Comparison of ENCODE assay signal across 15 cellular contexts in the genomic region with DNA sequence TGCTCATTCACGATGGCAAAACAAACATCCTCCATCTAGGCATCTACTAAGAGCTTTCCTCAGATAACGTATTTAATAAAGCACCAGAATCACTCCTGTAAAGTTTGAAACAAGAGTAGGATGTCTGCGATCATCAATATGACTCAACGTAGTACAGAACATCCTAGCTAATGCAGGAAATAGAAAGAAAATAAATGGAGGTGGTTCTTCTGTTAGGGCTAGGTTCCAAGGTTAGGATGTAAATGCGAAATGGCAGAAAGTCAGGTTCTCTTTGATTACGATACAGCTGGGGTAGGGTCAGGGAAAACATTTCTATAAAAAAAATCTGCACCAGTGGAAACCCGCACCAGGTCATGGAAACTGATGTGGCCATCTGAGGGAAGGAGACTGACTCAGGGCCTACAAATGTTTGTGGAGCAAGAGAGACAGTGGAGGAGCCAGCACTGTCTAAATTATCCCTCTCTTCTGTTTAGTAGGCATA. TPM values are rescaled to one million over a fixed set of nuclear protein-coding genes. Genes with fewer than 3 reads are reported as not detected.
DNase-seq lines count a peak whose midpoint lies in the region; ATAC-seq and TF ChIP-seq lines count a peak whose summit lies in the region.
"Had no signal": no experiment of that assay in that cellular context is flagged by ENCODE, and none has a peak within 500 bp of the region (broad histone marks: within the 10 kb centered on the region; RNA-seq: fewer than 3 reads in every experiment).

No MANE protein-coding gene starts in this region.

- H3K4me1 ChIP-seq in vagina (peaks cover 80% of the 10 kb centered on the region), upper lobe of right lung (peaks cover 35% of the 10 kb centered on the region)

- H3K27ac ChIP-seq in vagina (peak overlapping the region; percentile 17), upper lobe of right lung (no peak overlapping the region)
- H3K27ac ChIP-seq: BLaER1 treated with 17β-estradiol and CSF1 and Interleukin-3, amounts not matched to agents 10 nM and 100 nM had no signal

- no peaks in the 10 kb centered on the region for H3K27me3 Mint-ChIP-seq in stimulated activated naive CD8-positive, alpha-beta T cell treated with anti-CD3 and anti-CD28 coated beads, Interleukin-15, Interleukin-2, amounts not matched to agents 100 ng/mL and 50 ng/mL, for 24 hours
- H3K27me3 Mint-ChIP-seq in activated T-helper 17 cell treated with anti-CD3 and anti-CD28 coated beads, Interleukin-2, amount 50 U/mL, for 72 hours: no peaks in the 10 kb centered on the region

- DNase-seq in stimulated activated naive CD8-positive, alpha-beta T cell treated with anti-CD3 and anti-CD28 coated beads, Interleukin-15, Interleukin-2, amounts not matched to agents 100 U/mL and 50 U/mL, for 24 hours: no peak
- DNase-seq in foreskin fibroblast (peak; percentile 32 to 61), vagina (ENCODE audit: extremely low spot score in 2 of 2) (no peak), upper lobe of right lung (no peak), iPS-NIHi7 (ENCODE audit: extremely low spot score) (no peak), LoVo (ENCODE audit: low spot score) (no peak)
- DNase-seq: central memory CD4-positive, alpha-beta T cell; foreskin melanocyte; left cardiac atrium; NCI-H1048; NCI-H446 treated with DMSO at 0.1 percent for 48 hours; nucleus accumbens had no signal

- TF ChIP-seq CTCF in foreskin fibroblast (IDR thresholded peaks at IDR 0.05; ENCODE audit: low read depth, low read length) (no peak), vagina (IDR thresholded peaks at IDR 0.05) (no peak), upper lobe of right lung (IDR thresholded peaks at IDR 0.05) (no peak)

- no peaks in the 10 kb centered on the region for H3K9me3 Mint-ChIP-seq in stimulated activated naive CD8-positive, alpha-beta T cell treated with anti-CD3 and anti-CD28 coated beads, Interleukin-15, Interleukin-2, amounts not matched to agents 100 ng/mL and 50 ng/mL, for 24 hours
- peaks cover 3% of the 10 kb centered on the region for H3K9me3 Mint-ChIP-seq in activated T-helper 17 cell treated with anti-CD3 and anti-CD28 coated beads, Interleukin-2, amount 50 U/mL, for 72 hours

- peak overlapping the region; percentile 37 for H3K4me3 Mint-ChIP-seq in stimulated activated naive CD8-positive, alpha-beta T cell treated with anti-CD3 and anti-CD28 coated beads, Interleukin-15, Interleukin-2, amounts not matched to agents 100 ng/mL and 50 ng/mL, for 24 hours
- peak overlapping the region; percentile 80 for H3K4me3 Mint-ChIP-seq in activated T-helper 17 cell treated with anti-CD3 and anti-CD28 coated beads, Interleukin-2, amount 50 U/mL, for 72 hours

- peaks cover 94% of the 10 kb centered on the region for H3K4me1 Mint-ChIP-seq in stimulated activated naive CD8-positive, alpha-beta T cell treated with anti-CD3 and anti-CD28 coated beads, Interleukin-15, Interleukin-2, amounts not matched to agents 100 ng/mL and 50 ng/mL, for 24 hours (ENCODE audit: low read depth)
- peaks cover 69% of the 10 kb centered on the region for H3K4me1 Mint-ChIP-seq in activated T-helper 17 cell treated with anti-CD3 and anti-CD28 coated beads, Interleukin-2, amount 50 U/mL, for 72 hours

- H3K27ac Mint-ChIP-seq in stimulated activated naive CD8-positive, alpha-beta T cell treated with anti-CD3 and anti-CD28 coated beads, Interleukin-15, Interleukin-2, amounts not matched to agents 100 ng/mL and 50 ng/mL, for 24 hours: peak overlapping the region; percentile 86
- peak overlapping the region; percentile 95 for H3K27ac Mint-ChIP-seq in activated T-helper 17 cell treated with anti-CD3 and anti-CD28 coated beads, Interleukin-2, amount 50 U/mL, for 72 hours

- H3K4me3 ChIP-seq in foreskin fibroblast (ENCODE audit: low read depth in 1 of 2, low read length in 2 of 2) (no peak overlapping the region), vagina (no peak overlapping the region), upper lobe of right lung (no peak overlapping the region)
- H3K4me3 ChIP-seq: BLaER1 treated with 17β-estradiol and CSF1 and Interleukin-3, amounts not matched to agents 10 nM and 100 nM had no signal

- no peak for ATAC-seq in stimulated activated naive CD8-positive, alpha-beta T cell treated with anti-CD3 and anti-CD28 coated beads, Interleukin-15, Interleukin-2, amounts not matched to agents 100 U/mL and 50 U/mL, for 24 hours
- ATAC-seq in activated T-helper 17 cell treated with anti-CD3 and anti-CD28 coated beads, Interleukin-2, amount 50 U/mL, for 72 hours (replicated peaks): peak; percentile 3
- ATAC-seq in upper lobe of right lung: no peak

- no peaks in the 10 kb centered on the region for H3K9me3 ChIP-seq in vagina
- H3K9me3 ChIP-seq in upper lobe of right lung: no peaks in the 10 kb centered on the region

- no peak for TF ChIP-seq POLR2A in vagina (IDR thresholded peaks at IDR 0.05)

- intact Hi-C loops in vagina (cut with DNase I) (no loop called here), upper lobe of right lung (cut with DNase I) (no loop called here)

- H3K36me3 ChIP-seq in vagina (no peaks in the 10 kb centered on the region), upper lobe of right lung (no peaks in the 10 kb centered on the region)

- H3K36me3 Mint-ChIP-seq in stimulated activated naive CD8-positive, alpha-beta T cell treated with anti-CD3 and anti-CD28 coated beads, Interleukin-15, Interleukin-2, amounts not matched to agents 100 ng/mL and 50 ng/mL, for 24 hours (ENCODE audit: low read depth): peaks cover 58% of the 10 kb centered on the region
- H3K36me3 Mint-ChIP-seq in activated T-helper 17 cell treated with anti-CD3 and anti-CD28 coated beads, Interleukin-2, amount 50 U/mL, for 72 hours (ENCODE audit: low read depth): peaks cover 28% of the 10 kb centered on the region

- H3K27me3 ChIP-seq in vagina (no peaks in the 10 kb centered on the region), upper lobe of right lung (no peaks in the 10 kb centered on the region)
- H3K27me3 ChIP-seq: BLaER1 treated with 17β-estradiol and CSF1 and Interleukin-3, amounts not matched to agents 10 nM and 100 nM had no signal

RNA-seq across cellular contexts. Expression of gene CCDC6, which starts 29.1 kb away (rescaled TPM):
- 10 to 100 TPM; 34.4 to 49.1 TPM for total RNA-seq in activated T-helper 17 cell treated with anti-CD3 and anti-CD28 coated beads, Interleukin-2, amount 50 U/mL, for 72 hours
- total RNA-seq in vagina (47.4 TPM), upper lobe of right lung (55.7 TPM)

Comparison
In these comparisons a context has a peak if more than half of its experiments do, and no peak if none do; other contexts are left out.
1. DNase-seq: peak in foreskin fibroblast (2 of 2); none in stimulated activated naive CD8-positive, alpha-beta T cell treated with anti-CD3 and anti-CD28 coated beads, Interleukin-15, Interleukin-2, amounts not matched to agents 100 U/mL and 50 U/mL, for 24 hours (single experiment), vagina (0 of 2), upper lobe of right lung (single experiment), iPS-NIHi7 (single experiment) and LoVo (single experiment).